ENCODE assay signal across 8 cellular contexts in the genomic region with DNA sequence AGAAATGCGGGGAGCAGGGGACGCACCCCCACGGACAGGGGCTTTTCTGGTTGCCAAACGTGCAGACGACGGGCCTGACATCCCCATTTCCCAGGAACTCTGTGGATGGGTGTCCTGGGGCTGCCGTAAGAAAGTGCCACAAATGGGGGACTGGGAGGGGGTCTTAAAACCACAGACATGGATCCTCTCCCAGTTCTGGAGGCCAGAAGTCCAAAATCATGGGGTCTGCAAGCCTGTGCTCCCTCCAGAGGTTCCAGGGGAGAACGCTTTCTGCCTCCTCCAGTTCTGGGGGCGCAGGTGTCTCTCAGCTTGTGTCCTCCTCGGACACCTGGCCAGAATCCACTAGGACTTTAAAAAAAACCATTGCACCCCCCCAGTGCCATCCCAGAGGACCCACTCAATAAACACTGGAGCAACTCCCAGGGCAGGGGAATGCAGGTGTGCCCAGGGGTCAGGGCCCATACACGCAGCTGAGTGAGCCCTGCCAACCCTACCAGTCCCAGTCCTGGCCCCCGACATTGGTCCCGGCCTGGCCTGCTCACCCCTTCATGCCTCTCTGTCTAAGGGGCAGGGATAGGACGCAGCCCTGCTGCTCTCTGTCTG.
DNase-seq lines count a peak whose midpoint lies in the region; ATAC-seq and TF ChIP-seq lines count a peak whose summit lies in the region.

No MANE protein-coding gene starts in this region.

- H3K9ac ChIP-seq in liver (ENCODE audit: low read depth in 1 of 2, low read length in 2 of 2) (peak overlapping the region; percentile 46 to 77), smooth muscle cell (ENCODE audit: low read depth) (peak overlapping the region; percentile 45)

- H3K27me3 ChIP-seq in HAP-1 (ENCODE audit: low read depth) = no peaks in the 10 kb centered on the region
- no peaks in the 10 kb centered on the region for H3K27me3 ChIP-seq in liver (ENCODE audit: control insufficient read depth in 4 of 4, insufficient read depth in 4 of 4, low read length in 3 of 4)
- H3K27me3 ChIP-seq in smooth muscle cell (ENCODE audit: low read depth) = no peaks in the 10 kb centered on the region

- H3K4me1 Mint-ChIP-seq in brain = peaks cover 8% of the 10 kb centered on the region

- TF ChIP-seq CTCF in brain (conservative IDR thresholded peaks at IDR 0.05) (peak; percentile 10 to 37), liver (IDR thresholded peaks at IDR 0.05; ENCODE audit: low read depth, low read length, missing input control) (no peak), smooth muscle cell (IDR thresholded peaks at IDR 0.05; ENCODE audit: borderline replicate concordance, insufficient read depth, poor library complexity, severe bottlenecking) (no peak)

- WGBS in liver = 29% methylated on average over 14 of the region's 14 CpGs
- 47% methylated on average over 14 of the region's 14 CpGs for WGBS in smooth muscle cell (ENCODE audit: low lambda C conversion rate)

- H3K9me3 ChIP-seq in HAP-1 (peaks cover 4% of the 10 kb centered on the region; the same call in 1 of the 2 replicates), liver (ENCODE audit: control insufficient read depth in 4 of 4, low read length in 3 of 4) (no peaks in the 10 kb centered on the region), smooth muscle cell (replicated peaks; ENCODE audit: low read depth) (peaks cover 11% of the 10 kb centered on the region)

- H3K27ac Mint-ChIP-seq in brain = peak overlapping the region in 1 of 5 experiments; percentile 80

- H3K36me3 Mint-ChIP-seq in brain = peaks cover 14% of the 10 kb centered on the region

- H3K9me3 Mint-ChIP-seq in brain = peaks cover 9 to 41% (median 23%) of the 10 kb centered on the region in 5 experiments

- H3K4me1 ChIP-seq in HAP-1 (peaks cover 10% of the 10 kb centered on the region), liver (ENCODE audit: control insufficient read depth in 4 of 4, insufficient read depth in 4 of 4, low read length in 3 of 4) (peaks cover 8 to 38% (median 28%) of the 10 kb centered on the region in 4 donors), smooth muscle cell (ENCODE audit: low read depth) (peaks cover 6% of the 10 kb centered on the region)

- H3F3A ChIP-seq in smooth muscle cell (ENCODE audit: low read depth) = peaks cover 12% of the 10 kb centered on the region

- in situ Hi-C loops in HAP-1 (cut with MboI; ENCODE audit: low sequenced_read_pairs) = no loop called here

- peak overlapping the region; percentile 89 to 93 for H3K27ac ChIP-seq in liver (ENCODE audit: low read depth in 1 of 2, low read length in 2 of 2)
- H3K27ac ChIP-seq in smooth muscle cell (ENCODE audit: low read depth) = peak overlapping the region; percentile 78

- ATAC-seq in GM21786 (IDR thresholded peaks at IDR 0.05; ENCODE audit: unreplicated experiment) = no peak
- ATAC-seq in HG02678 (IDR thresholded peaks at IDR 0.05; ENCODE audit: unreplicated experiment) = no peak

- H3K4me3 Mint-ChIP-seq in brain = peak overlapping the region in 4 of 5 experiments; percentile 66 to 77 (median 74)

- DNase-seq in HAP-1 (ENCODE audit: low spot score in 2 of 2) (no peak), smooth muscle cell (lab: John Stamatoyannopoulos, UW; ENCODE audit: unreplicated experiment) (no peak), pons (ENCODE audit: low spot score) (no peak)
- DNase-seq in stimulated activated CD4-positive, alpha-beta T cell treated with anti-CD3 and anti-CD28 coated beads, Interleukin-2, amount 100 ng/mL, for 48 hours = no peak

- no peaks in the 10 kb centered on the region for H3K36me3 ChIP-seq in HAP-1 (replicated peaks)
- H3K36me3 ChIP-seq in liver (ENCODE audit: control insufficient read depth in 4 of 4, insufficient read depth in 3 of 4, low read depth in 1 of 4, low read length in 3 of 4) = no peaks in the 10 kb centered on the region
- H3K36me3 ChIP-seq in smooth muscle cell (ENCODE audit: low read depth) = no peaks in the 10 kb centered on the region

- H3K4me3 ChIP-seq in HAP-1 = peak overlapping the region; percentile 37; the same call in 1 of the 2 replicates
- peak overlapping the region; percentile 52 to 63 (median 55) for H3K4me3 ChIP-seq in liver (ENCODE audit: low read depth in 1 of 3, low read length in 3 of 3)
- peak overlapping the region; percentile 53 for H3K4me3 ChIP-seq in smooth muscle cell

- H2AFZ ChIP-seq in smooth muscle cell (ENCODE audit: low read depth) = no peak overlapping the region

- no peaks in the 10 kb centered on the region for H3K79me2 ChIP-seq in smooth muscle cell (ENCODE audit: low read depth)

- no peak for TF ChIP-seq RAD21 in liver (IDR thresholded peaks at IDR 0.05)

- no peaks in the 10 kb centered on the region for H4K20me1 ChIP-seq in smooth muscle cell (ENCODE audit: low read depth)

- peaks cover 7% of the 10 kb centered on the region for H3K27me3 Mint-ChIP-seq in brain

- peak overlapping the region; percentile 86 for H3K4me2 ChIP-seq in smooth muscle cell

TF ChIP-seq in liver, 16 proteins besides CTCF, POLR2A, EP300 and RAD21:
- TF ChIP-seq, protein P1, sequence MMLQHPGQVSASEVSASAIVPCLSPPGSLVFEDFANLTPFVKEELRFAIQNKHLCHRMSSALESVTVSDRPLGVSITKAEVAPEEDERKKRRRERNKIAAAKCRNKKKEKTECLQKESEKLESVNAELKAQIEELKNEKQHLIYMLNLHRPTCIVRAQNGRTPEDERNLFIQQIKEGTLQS (IDR thresholded peaks at IDR 0.05) = no peak
- TF ChIP-seq NR2F2 (IDR thresholded peaks at IDR 0.05) = peak; percentile 5
- no peak for TF ChIP-seq JUND (IDR thresholded peaks at IDR 0.05)
- no peak for TF ChIP-seq TAF1 (conservative IDR thresholded peaks at IDR 0.05)
- TF ChIP-seq FOXA2 (IDR thresholded peaks at IDR 0.05) = no peak

Comparison
In these comparisons a context has a peak if more than half of its experiments do, and no peak if none do; other contexts are left out.
1. CTCF ChIP-seq: peak in brain (2 of 2); none in liver (single experiment) and smooth muscle cell (single experiment).
2. Peak in every context shown above with its lines, with median percentiles within 50 percentile points of each other: H3K4me3 ChIP-seq.